22 cellular contexts compared by ENCODE assay signal in genomic region chr4:87659247-87659931, GRCh38. TPM values are rescaled to one million over a fixed set of nuclear protein-coding genes. Genes with fewer than 3 reads are reported as not detected.
A peak's percentile ranks its signal among the peaks of the same experiment; 100 is the strongest.
DNase-seq lines count a peak whose midpoint lies in the region; ATAC-seq, FAIRE-seq and TF ChIP-seq lines count a peak whose summit lies in the region.
"Had no signal": no experiment of that assay in that cellular context is flagged by ENCODE, and none has a peak within 500 bp of the region (broad histone marks: within the 10 kb centered on the region; RNA-seq: fewer than 3 reads in every experiment).

No MANE protein-coding gene starts in this region.

- POLR2A ChIA-PET in HepG2 (lab: Yijun Ruan, JAX) = no interaction called here

- TF ChIP-seq RAD21 in HepG2 (CRISPR knock-in tag; IDR thresholded peaks at IDR 0.05) = no peak

- peaks cover 27% of the 10 kb centered on the region for H3K4me1 ChIP-seq in ACC112 (ENCODE audit: control insufficient read depth, insufficient read depth, low read length, unreplicated experiment)
- H3K4me1 ChIP-seq in mesenchymal stem cell (ENCODE audit: control insufficient read depth, insufficient read depth, low read depth, low read length) = peaks cover 3% of the 10 kb centered on the region
- H3K4me1 ChIP-seq in Peyer's patch = no peaks in the 10 kb centered on the region
- no peaks in the 10 kb centered on the region for H3K4me1 ChIP-seq in HepG2 (ENCODE audit: insufficient read depth, low read length)
- H3K4me1 ChIP-seq: psoas muscle, suprapubic skin had no signal

- H2BK5ac ChIP-seq in mesenchymal stem cell (ENCODE audit: low read depth, low read length, poor library complexity, severe bottlenecking) = no peak overlapping the region

- no peak for FAIRE-seq in HepG2 (lab: Jason Lieb, UNC)
- FAIRE-seq: G401.6 had no signal

- intact Hi-C loops in HepG2 (cut with micrococcal nuclease; ENCODE audit: unreplicated experiment) = no loop called here

- no peaks in the 10 kb centered on the region for H3K36me3 ChIP-seq in ACC112 (ENCODE audit: insufficient read depth, low read length)
- H3K36me3 ChIP-seq in mesenchymal stem cell (ENCODE audit: control insufficient read depth in 1 of 2, insufficient read depth in 2 of 2, low read depth in 1 of 2, low read length in 2 of 2) = no peaks in the 10 kb centered on the region
- H3K36me3 ChIP-seq in Peyer's patch = no peaks in the 10 kb centered on the region
- no peaks in the 10 kb centered on the region for H3K36me3 ChIP-seq in HepG2 (replicated peaks in 1 of 2; ENCODE audit: control insufficient read depth in 1 of 2, insufficient read depth in 2 of 2, low read length in 2 of 2)
- H3K36me3 ChIP-seq: suprapubic skin had no signal

- H4K8ac ChIP-seq in mesenchymal stem cell (ENCODE audit: low read length) = no peak overlapping the region

- H3K4me3 ChIP-seq in ACC112 (ENCODE audit: low read depth, low read length) (no peak overlapping the region), mesenchymal stem cell (ENCODE audit: insufficient read depth in 1 of 2, low read depth in 1 of 2, low read length in 2 of 2) (no peak overlapping the region), Peyer's patch (no peak overlapping the region), HepG2 (replicated peaks in 1 of 3; ENCODE audit: insufficient read depth in 1 of 3, low read depth in 2 of 3, low read length in 3 of 3) (no peak overlapping the region)
- H3K4me3 ChIP-seq: psoas muscle, suprapubic skin had no signal

- WGBS in mesenchymal stem cell = 60% methylated on average over 2 of the region's 3 CpGs
- WGBS in HepG2 (ENCODE audit: low lambda C conversion rate) = 9% methylated on average over 3 of the region's 3 CpGs

- H3K27me3 Mint-ChIP-seq in activated T-cell treated with anti-CD3 and anti-CD28 coated beads, Interleukin-2, amount 50 U/mL, for 72 hours (ENCODE audit: low read depth) = peaks cover 29% of the 10 kb centered on the region

- H2BK120ac ChIP-seq in mesenchymal stem cell (ENCODE audit: low read depth, low read length) = no peak overlapping the region

- H3K9me3 ChIP-seq in mesenchymal stem cell (ENCODE audit: control insufficient read depth, low read length) (no peaks in the 10 kb centered on the region), Peyer's patch (no peaks in the 10 kb centered on the region), HepG2 (ENCODE audit: low read length) (no peaks in the 10 kb centered on the region)
- H3K9me3 ChIP-seq: psoas muscle, suprapubic skin had no signal

- no peaks in the 10 kb centered on the region for H3K27me3 ChIP-seq in ACC112 (ENCODE audit: insufficient read depth, low read length)
- peaks cover 0 to 3% of the 10 kb centered on the region in 2 experiments for H3K27me3 ChIP-seq in mesenchymal stem cell (ENCODE audit: control insufficient read depth in 1 of 2, insufficient read depth in 1 of 2, low read length in 2 of 2)
- no peaks in the 10 kb centered on the region for H3K27me3 ChIP-seq in Peyer's patch
- H3K27me3 ChIP-seq in HepG2 (ENCODE audit: control insufficient read depth in 1 of 2, insufficient read depth in 2 of 2, low read length in 2 of 2) = peaks cover 2 to 4% of the 10 kb centered on the region in 2 experiments; a peak in 1 of 5 replicates
- H3K27me3 ChIP-seq: suprapubic skin had no signal

- H3K36me3 Mint-ChIP-seq in activated T-cell treated with anti-CD3 and anti-CD28 coated beads, Interleukin-2, amount 50 U/mL, for 72 hours (ENCODE audit: insufficient read depth in 2 of 2) = no peaks in the 10 kb centered on the region
- H3K36me3 Mint-ChIP-seq: activated naive CD8-positive, alpha-beta T cell had no signal

- H3K18ac ChIP-seq in mesenchymal stem cell (ENCODE audit: low read depth in 1 of 2, low read length in 2 of 2) = no peak overlapping the region

- TF ChIP-seq POLR2A in Peyer's patch (IDR thresholded peaks at IDR 0.05) (no peak), HepG2 (IDR thresholded peaks at IDR 0.05; ENCODE audit: insufficient read depth in 1 of 2, low read depth in 2 of 2, low read length in 2 of 2) (no peak)

- no peak overlapping the region for H3K27ac Mint-ChIP-seq in activated T-cell treated with anti-CD3 and anti-CD28 coated beads, Interleukin-2, amount 50 U/mL, for 72 hours
- H3K27ac Mint-ChIP-seq: activated naive CD8-positive, alpha-beta T cell; naive B cell; T-helper 1 cell treated with Interleukin-12 subunit alpha and Interleukin-12 subunit beta and Interleukin-4 antibody, amounts not matched to agents 30 μg/mL and 1 μg/mL, for 36 hours had no signal

- H3K9ac ChIP-seq in mesenchymal stem cell (ENCODE audit: low read length) (peak overlapping the region; percentile 42), HepG2 (ENCODE audit: insufficient read depth, low read depth, low read length) (no peak overlapping the region)

- in situ Hi-C loops in HepG2 (cut with HindIII; ENCODE audit: extremely low pct_ligation_motif_present, low pct_unique_long_range_greater_than_20kb) = no loop called here

- H3K79me2 ChIP-seq in ACC112 (ENCODE audit: control insufficient read depth, insufficient read depth, low read length, unreplicated experiment) (no peaks in the 10 kb centered on the region), HepG2 (ENCODE audit: insufficient read depth, low read length) (no peaks in the 10 kb centered on the region)

- no peaks in the 10 kb centered on the region for H3K79me1 ChIP-seq in mesenchymal stem cell (replicated peaks; ENCODE audit: low read length, poor library complexity, severe bottlenecking)

- no peak overlapping the region for H2BK12ac ChIP-seq in mesenchymal stem cell (ENCODE audit: low read length in 2 of 2)

- no peak overlapping the region for H2BK15ac ChIP-seq in mesenchymal stem cell (ENCODE audit: low read depth, poor library complexity, severe bottlenecking)

- H3K4me3 Mint-ChIP-seq in activated T-cell treated with anti-CD3 and anti-CD28 coated beads, Interleukin-2, amount 50 U/mL, for 72 hours = no peak overlapping the region
- H3K4me3 Mint-ChIP-seq: activated naive CD8-positive, alpha-beta T cell; central memory CD8-positive, alpha-beta T cell; naive B cell; T-helper 1 cell treated with Interleukin-12 subunit alpha and Interleukin-12 subunit beta and Interleukin-4 antibody, amounts not matched to agents 30 μg/mL and 1 μg/mL, for 36 hours had no signal

- no peak for ATAC-seq in HepG2
- no peak for ATAC-seq in activated T-cell treated with anti-CD3 and anti-CD28 coated beads, Interleukin-2, amount 50 U/mL, for 72 hours (replicated peaks in 1 of 2)
- ATAC-seq: left lobe of liver, Panc1, psoas muscle had no signal

- H2AFZ ChIP-seq in ACC112 (ENCODE audit: low read length, unreplicated experiment) = no peak overlapping the region
- H2AFZ ChIP-seq in mesenchymal stem cell (ENCODE audit: low read depth, low read length) = no peak overlapping the region
- H2AFZ ChIP-seq in HepG2 (ENCODE audit: low read length) = no peak overlapping the region

- no TSS peak for BruUV-seq in HepG2 (replicated peaks; lab: Mats Ljungman, UMichigan)

- no peak overlapping the region for H3K14ac ChIP-seq in mesenchymal stem cell (ENCODE audit: low read length in 2 of 2)

- CTCF ChIA-PET in HepG2 (lab: Yijun Ruan, JAX; ENCODE audit: low intra/inter-chr PET ratio, low total read pairs) = no interaction called here

- no peak overlapping the region for H4K91ac ChIP-seq in mesenchymal stem cell (ENCODE audit: low read length)

- no peaks in the 10 kb centered on the region for H3K4me1 Mint-ChIP-seq in activated T-cell treated with anti-CD3 and anti-CD28 coated beads, Interleukin-2, amount 50 U/mL, for 72 hours (ENCODE audit: low read depth)
- H3K4me1 Mint-ChIP-seq: central memory CD8-positive, alpha-beta T cell; naive B cell had no signal

- DNase-seq in LoVo (ENCODE audit: low spot score) (peak; percentile 79), dermis blood vessel endothelial cell (peak; percentile 52), mesenchymal stem cell (peak; percentile 6), Peyer's patch (no peak), HepG2 (ENCODE audit: low spot score) (no peak)
- no peak for DNase-seq in stimulated activated CD4-positive, alpha-beta T cell treated with anti-CD3 and anti-CD28 coated beads, Interleukin-4, amount 100 ng/mL, for 4 hours
- DNase-seq in activated T-cell treated with anti-CD3 and anti-CD28 coated beads, Interleukin-2, amount 50 U/mL, for 72 hours = no peak
- DNase-seq: activated CD4-positive, CD25-positive, alpha-beta regulatory T cell treated with anti-CD3 and anti-CD28 coated beads, Interleukin-2, amount 50 U/mL, for 72 hours; activated CD8-positive, alpha-beta memory T cell treated with anti-CD3 and anti-CD28 coated beads, Interleukin-2, amount 50 U/mL, for 48 hours; naive B cell; NCI-H2029; NCI-H510A treated with DMSO at 0.1 percent for 48 hours; psoas muscle had no signal

- H2AK5ac ChIP-seq in mesenchymal stem cell (ENCODE audit: low read length, severe bottlenecking) = no peak overlapping the region

- no peak overlapping the region for H3K4ac ChIP-seq in mesenchymal stem cell (ENCODE audit: low read depth in 1 of 2, low read length in 2 of 2)

- H3K4me2 ChIP-seq in mesenchymal stem cell (ENCODE audit: low read length, poor library complexity, severe bottlenecking) (no peak overlapping the region), HepG2 (ENCODE audit: low read depth, low read length) (no peak overlapping the region)

- TF ChIP-seq CTCF in Peyer's patch (IDR thresholded peaks at IDR 0.05) (no peak), HepG2 (CRISPR knock-in tag; IDR thresholded peaks at IDR 0.05) (no peak)

- no peak overlapping the region for H3K23ac ChIP-seq in mesenchymal stem cell (ENCODE audit: low read length in 2 of 2)

- TF ChIP-seq EP300 in HepG2 (IDR thresholded peaks at IDR 0.05; ENCODE audit: low read depth in 2 of 2, low read length in 2 of 2) = no peak
- TF ChIP-seq EP300 in HepG2 (CRISPR knock-in tag; IDR thresholded peaks at IDR 0.05; ENCODE audit: borderline replicate concordance) = no peak

- H3K9me3 Mint-ChIP-seq in activated T-cell treated with anti-CD3 and anti-CD28 coated beads, Interleukin-2, amount 50 U/mL, for 72 hours = no peaks in the 10 kb centered on the region
- H3K9me3 Mint-ChIP-seq: central memory CD8-positive, alpha-beta T cell; T-helper 1 cell treated with Interleukin-12 subunit alpha and Interleukin-12 subunit beta and Interleukin-4 antibody, amounts not matched to agents 30 μg/mL and 1 μg/mL, for 36 hours had no signal

- H3K27ac ChIP-seq in ACC112 (ENCODE audit: low read depth, low read length) (peak overlapping the region; percentile 61), mesenchymal stem cell (ENCODE audit: low read length, poor library complexity, severe bottlenecking) (peak overlapping the region; percentile 18), Peyer's patch (no peak overlapping the region), HepG2 (ENCODE audit: extremely low read length, insufficient read depth, low read length) (no peak overlapping the region)
- H3K27ac ChIP-seq: psoas muscle, suprapubic skin had no signal

- H4K20me1 ChIP-seq in HepG2 (ENCODE audit: insufficient read depth, low read length) = no peaks in the 10 kb centered on the region

RNA-seq across cellular contexts. Expression of gene DMP1, which starts 9.3 kb away (rescaled TPM):
- total RNA-seq in dermis blood vessel endothelial cell = not detected in 2 replicates
- polyA plus RNA-seq in mesenchymal stem cell (2013, experiment 1 of 2) = 0.01 TPM
- polyA plus RNA-seq in mesenchymal stem cell (2013, experiment 2 of 2) = 0.01 TPM
- not detected for total RNA-seq in Peyer's patch
- not detected in 2 replicates for total RNA-seq in HepG2 (2016; rRNA removed; fragmentation: Illumina TruSeq; extraction: Trizol)
- total RNA-seq in HepG2 (2016; cell fraction: cytosol; rRNA removed; fragmentation: Illumina TruSeq; extraction: Trizol; ENCODE audit: low read depth) = not detected in 2 replicates
- total RNA-seq in HepG2 (2016; cell fraction: insoluble cytoplasmic fraction; rRNA removed; fragmentation: Illumina TruSeq; extraction: Trizol) = not detected in 2 replicates
- total RNA-seq in HepG2 (2016; cell fraction: membrane; rRNA removed; fragmentation: Illumina TruSeq; extraction: Trizol) = not detected in 2 replicates
- not detected in 2 replicates for total RNA-seq in HepG2 (2016; cell fraction: nucleus; rRNA removed; fragmentation: Illumina TruSeq; extraction: Trizol)
- not detected in 2 replicates for polyA plus RNA-seq in HepG2 (2011; rRNA removed)
- polyA plus RNA-seq in HepG2 (2011; cell fraction: cytosol; rRNA removed) = not detected in 2 replicates
- not detected in 2 replicates for polyA plus RNA-seq in HepG2 (2011; cell fraction: nucleus; rRNA removed)
- polyA plus RNA-seq in HepG2 (2012) = not detected in 2 replicates
- polyA plus RNA-seq in HepG2 (2016; cell fraction: cytosol; fragmentation: Illumina TruSeq; extraction: Trizol; ENCODE audit: low read depth) = not detected in 2 replicates
- not detected in 2 replicates for polyA plus RNA-seq in HepG2 (2016; cell fraction: insoluble cytoplasmic fraction; fragmentation: Illumina TruSeq; extraction: Trizol; ENCODE audit: low read depth)
- not detected in 2 replicates for polyA plus RNA-seq in HepG2 (2016; cell fraction: membrane; fragmentation: Illumina TruSeq; extraction: Trizol; ENCODE audit: low read depth)
- polyA plus RNA-seq in HepG2 (2016; cell fraction: nucleus; fragmentation: Illumina TruSeq; extraction: Trizol; ENCODE audit: insufficient read depth, low read depth) = not detected in 2 replicates
- not detected in 2 replicates for polyA minus RNA-seq in HepG2 (2011; rRNA and poly(A)+ RNA removed; ENCODE audit: low replicate concordance)
- not detected in 2 replicates for polyA minus RNA-seq in HepG2 (2011; cell fraction: cytosol; rRNA and poly(A)+ RNA removed)
- polyA minus RNA-seq in HepG2 (2011; cell fraction: nucleus; rRNA and poly(A)+ RNA removed) = not detected in 2 replicates
- total RNA-seq in activated T-cell treated with anti-CD3 and anti-CD28 coated beads, Interleukin-2, amount 50 U/mL, for 72 hours = not detected
- total RNA-seq: glomerular endothelial cell, left lobe of liver, psoas muscle, suprapubic skin had no signal

RNA-seq across cellular contexts. Expression of gene DSPP, which starts 51.1 kb away (rescaled TPM):
- not detected in 2 replicates for total RNA-seq in dermis blood vessel endothelial cell
- not detected for polyA plus RNA-seq in mesenchymal stem cell (2013, experiment 1 of 2)
- not detected for polyA plus RNA-seq in mesenchymal stem cell (2013, experiment 2 of 2)
- total RNA-seq in Peyer's patch = not detected
- not detected in 2 replicates for total RNA-seq in HepG2 (2016; rRNA removed; fragmentation: Illumina TruSeq; extraction: Trizol)
- not detected in 2 replicates for total RNA-seq in HepG2 (2016; cell fraction: cytosol; rRNA removed; fragmentation: Illumina TruSeq; extraction: Trizol; ENCODE audit: low read depth)
- not detected in 2 replicates for total RNA-seq in HepG2 (2016; cell fraction: insoluble cytoplasmic fraction; rRNA removed; fragmentation: Illumina TruSeq; extraction: Trizol)
- total RNA-seq in HepG2 (2016; cell fraction: membrane; rRNA removed; fragmentation: Illumina TruSeq; extraction: Trizol) = not detected in 2 replicates
- not detected in 2 replicates for total RNA-seq in HepG2 (2016; cell fraction: nucleus; rRNA removed; fragmentation: Illumina TruSeq; extraction: Trizol)
- polyA plus RNA-seq in HepG2 (2011; rRNA removed) = not detected in 2 replicates
- not detected in 2 replicates for polyA plus RNA-seq in HepG2 (2011; cell fraction: cytosol; rRNA removed)
- polyA plus RNA-seq in HepG2 (2011; cell fraction: nucleus; rRNA removed) = not detected in 2 replicates
- not detected in 2 replicates for polyA plus RNA-seq in HepG2 (2012)
- polyA plus RNA-seq in HepG2 (2016; cell fraction: cytosol; fragmentation: Illumina TruSeq; extraction: Trizol; ENCODE audit: low read depth) = not detected in 2 replicates
- not detected in 2 replicates for polyA plus RNA-seq in HepG2 (2016; cell fraction: insoluble cytoplasmic fraction; fragmentation: Illumina TruSeq; extraction: Trizol; ENCODE audit: low read depth)
- polyA plus RNA-seq in HepG2 (2016; cell fraction: membrane; fragmentation: Illumina TruSeq; extraction: Trizol; ENCODE audit: low read depth) = not detected in 2 replicates
- not detected in 2 replicates for polyA plus RNA-seq in HepG2 (2016; cell fraction: nucleus; fragmentation: Illumina TruSeq; extraction: Trizol; ENCODE audit: insufficient read depth, low read depth)
- not detected in 2 replicates for polyA minus RNA-seq in HepG2 (2011; rRNA and poly(A)+ RNA removed; ENCODE audit: low replicate concordance)
- polyA minus RNA-seq in HepG2 (2011; cell fraction: cytosol; rRNA and poly(A)+ RNA removed) = not detected in 2 replicates
- polyA minus RNA-seq in HepG2 (2011; cell fraction: nucleus; rRNA and poly(A)+ RNA removed) = not detected in 2 replicates
- not detected for total RNA-seq in activated T-cell treated with anti-CD3 and anti-CD28 coated beads, Interleukin-2, amount 50 U/mL, for 72 hours
- total RNA-seq: glomerular endothelial cell, left lobe of liver, suprapubic skin had no signal

Comparison
In these comparisons a context has a peak if more than half of its experiments do, and no peak if none do; other contexts are left out.
1. H3K27ac ChIP-seq: peak in ACC112 (single experiment) and mesenchymal stem cell (single experiment); none in Peyer's patch (0 of 4) and HepG2 (single experiment).
2. DNase-seq: peak in LoVo (single experiment), dermis blood vessel endothelial cell (single experiment) and mesenchymal stem cell (single experiment); none in stimulated activated CD4-positive, alpha-beta T cell treated with anti-CD3 and anti-CD28 coated beads, Interleukin-4, amount 100 ng/mL, for 4 hours (0 of 2), Peyer's patch (0 of 3), HepG2 (single experiment) and activated T-cell treated with anti-CD3 and anti-CD28 coated beads, Interleukin-2, amount 50 U/mL, for 72 hours (0 of 2).